ENCODE assay signal across 8 cellular contexts in the genomic region with DNA sequence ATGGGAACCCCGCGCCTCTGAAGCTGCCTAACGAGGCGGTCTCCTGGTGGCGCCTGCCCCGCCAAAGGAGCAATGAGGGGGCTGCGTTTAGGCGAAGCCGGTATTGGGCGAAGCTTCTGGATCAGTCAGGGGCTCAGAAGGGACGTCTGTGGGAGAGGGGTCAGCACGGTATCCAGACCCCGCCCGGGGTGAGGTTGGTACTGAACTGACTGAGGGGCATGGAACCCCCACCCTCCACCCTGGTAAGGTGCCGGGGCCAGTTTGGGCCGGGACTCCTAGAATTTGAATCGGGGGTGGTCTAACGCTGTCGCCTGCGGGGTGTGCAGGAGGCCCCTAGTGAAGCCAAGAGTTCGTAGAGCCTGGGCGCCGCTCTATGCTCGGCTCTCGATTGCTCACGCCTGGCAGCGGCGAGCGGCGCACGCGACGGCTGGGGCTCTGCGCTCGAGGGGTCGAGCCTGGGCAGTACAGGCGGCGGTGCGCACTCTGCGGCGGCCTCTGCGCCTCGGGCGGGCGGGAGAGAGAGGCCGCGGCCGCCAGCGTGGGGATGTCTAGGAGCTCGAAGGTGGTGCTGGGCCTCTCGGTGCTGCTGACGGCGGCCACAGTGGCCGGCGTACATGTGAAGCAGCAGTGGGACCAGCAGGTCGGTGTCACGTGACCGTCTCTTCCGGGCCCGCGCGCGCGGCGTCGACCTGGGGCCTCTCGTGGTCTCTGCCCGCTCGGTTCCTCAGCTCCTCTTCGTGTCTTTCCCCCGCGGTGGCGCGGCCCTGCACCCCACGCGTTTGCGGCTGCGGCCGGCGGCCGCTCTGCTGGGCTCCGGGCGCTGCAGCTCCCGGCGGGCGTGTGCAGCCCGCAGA. TPM values are rescaled to one million over a fixed set of nuclear protein-coding genes. Genes with fewer than 3 reads are reported as not detected.
A peak's percentile ranks its signal among the peaks of the same experiment; 100 is the strongest.
DNase-seq lines count a peak whose midpoint lies in the region; ATAC-seq and TF ChIP-seq lines count a peak whose summit lies in the region.

A gene with protein sequence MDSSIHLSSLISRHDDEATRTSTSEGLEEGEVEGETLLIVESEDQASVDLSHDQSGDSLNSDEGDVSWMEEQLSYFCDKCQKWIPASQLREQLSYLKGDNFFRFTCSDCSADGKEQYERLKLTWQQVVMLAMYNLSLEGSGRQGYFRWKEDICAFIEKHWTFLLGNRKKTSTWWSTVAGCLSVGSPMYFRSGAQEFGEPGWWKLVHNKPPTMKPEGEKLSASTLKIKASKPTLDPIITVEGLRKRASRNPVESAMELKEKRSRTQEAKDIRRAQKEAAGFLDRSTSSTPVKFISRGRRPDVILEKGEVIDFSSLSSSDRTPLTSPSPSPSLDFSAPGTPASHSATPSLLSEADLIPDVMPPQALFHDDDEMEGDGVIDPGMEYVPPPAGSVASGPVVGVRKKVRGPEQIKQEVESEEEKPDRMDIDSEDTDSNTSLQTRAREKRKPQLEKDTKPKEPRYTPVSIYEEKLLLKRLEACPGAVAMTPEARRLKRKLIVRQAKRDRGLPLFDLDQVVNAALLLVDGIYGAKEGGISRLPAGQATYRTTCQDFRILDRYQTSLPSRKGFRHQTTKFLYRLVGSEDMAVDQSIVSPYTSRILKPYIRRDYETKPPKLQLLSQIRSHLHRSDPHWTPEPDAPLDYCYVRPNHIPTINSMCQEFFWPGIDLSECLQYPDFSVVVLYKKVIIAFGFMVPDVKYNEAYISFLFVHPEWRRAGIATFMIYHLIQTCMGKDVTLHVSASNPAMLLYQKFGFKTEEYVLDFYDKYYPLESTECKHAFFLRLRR (plus strand): TSS at position 452 of the 854 bp plus-strand sequence. CDS start 4,798 bp downstream, outside the sequence.
A gene with protein sequence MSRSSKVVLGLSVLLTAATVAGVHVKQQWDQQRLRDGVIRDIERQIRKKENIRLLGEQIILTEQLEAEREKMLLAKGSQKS (plus strand): TSS at position 452 of the 854 bp plus-strand sequence. CDS start 93 bp downstream, at position 545.

- intact Hi-C loops in OCI-LY7 (cut with micrococcal nuclease; ENCODE audit: unreplicated experiment), result loop anchor here (5.0 to 10.0 kb wide), 2 partner anchors 150 to 633 kb away; a partner anchor contains a TSS

- no peaks in the 10 kb centered on the region for H3K9me2 ChIP-seq in OCI-LY7 (ENCODE audit: insufficient read depth, low read length)

- no peaks in the 10 kb centered on the region for H4K20me1 ChIP-seq in OCI-LY7 (ENCODE audit: insufficient read depth, low read length)

- ATAC-seq in GM21447 (IDR thresholded peaks at IDR 0.05; ENCODE audit: unreplicated experiment), result peak; percentile 82

- BruUV-seq in OCI-LY7 (replicated peaks; lab: Mats Ljungman, UMichigan), result no TSS peak

- POLR2A ChIA-PET in OCI-LY7 (lab: Charles Lee), result interaction anchor here (0.7 to 1.9 kb wide), 5 partner anchors 8 to 151 kb away, joined by 3 to 12 read pairs (median 3); a partner anchor contains a TSS

- TF ChIP-seq CTCF in OCI-LY7 (conservative IDR thresholded peaks at IDR 0.05; ENCODE audit: low read length) (no peak), epithelial cell of proximal tubule (conservative IDR thresholded peaks at IDR 0.05; ENCODE audit: low read depth, low read length) (no peak)

- H3K9me3 ChIP-seq in HUES6 (ENCODE audit: control insufficient read depth, insufficient read depth, low read depth, low read length) (no peaks in the 10 kb centered on the region), OCI-LY7 (ENCODE audit: low read length) (no peaks in the 10 kb centered on the region)

- H3K4me3 ChIP-seq in HUES6 (ENCODE audit: low read depth, low read length) (peak within 1 kb of the TSS; percentile 97), OCI-LY7 (ENCODE audit: low read depth, low read length, poor library complexity, severe bottlenecking) (peak within 1 kb of the TSS; percentile 99), epithelial cell of proximal tubule (ENCODE audit: low read depth, low read length) (peak within 1 kb of the TSS; percentile 71)

- CTCF ChIA-PET in OCI-LY7 (lab: Charles Lee; ENCODE audit: unreplicated experiment), result interaction anchor here (0.5 kb wide), 1 partner anchor 559 kb away, joined by 3 read pairs; no protein-coding TSS in a partner anchor

- peak within 1 kb of the TSS; percentile 98 for H2AFZ ChIP-seq in OCI-LY7 (ENCODE audit: low read length)

- H3K27me3 ChIP-seq in HUES6 (ENCODE audit: control insufficient read depth, insufficient read depth, low read length), result no peaks in the 10 kb centered on the region

- H3K4me1 ChIP-seq in HUES6 (ENCODE audit: control insufficient read depth, insufficient read depth, low read length) (no peaks in the 10 kb centered on the region; the same call in 1 of the 2 replicates), OCI-LY7 (ENCODE audit: insufficient read depth, low read length, poor library complexity, severe bottlenecking) (peaks cover 19% of the 10 kb centered on the region)

- peak within 1 kb of the TSS; percentile 100 for H3K4me2 ChIP-seq in OCI-LY7 (ENCODE audit: low read length)

- peak within 1 kb of the TSS; percentile 96 for H3K9ac ChIP-seq in HUES6 (ENCODE audit: low read length)

- peaks cover 8% of the 10 kb centered on the region for H3K36me3 ChIP-seq in HUES6 (ENCODE audit: control insufficient read depth, insufficient read depth, low read length)
- H3K36me3 ChIP-seq in OCI-LY7 (ENCODE audit: insufficient read depth, low read length), result peaks cover 15% of the 10 kb centered on the region

- H3K27ac ChIP-seq in HUES6 (ENCODE audit: low read depth, low read length) (peak within 1 kb of the TSS; percentile 90), OCI-LY7 (ENCODE audit: low read depth, low read length, poor library complexity, severe bottlenecking) (peak within 1 kb of the TSS; percentile 57)

- peaks cover 32% of the 10 kb centered on the region for H3K79me2 ChIP-seq in OCI-LY7 (ENCODE audit: insufficient read depth, low read depth, low read length)

- peak; percentile 81 for DNase-seq in DMS 273 treated with DMSO at 0.1 percent for 48 hours (lab: John Stamatoyannopoulos, UW)
- peak; percentile 95 for DNase-seq in OCI-LY7 (ENCODE audit: low spot score)
- peak; percentile 88 for DNase-seq in activated T-cell treated with anti-CD3 and anti-CD28 coated beads for 4 hours
- no peak for DNase-seq in epithelial cell of proximal tubule (ENCODE audit: low read depth)
- DNase-seq in mucosa of gallbladder (ENCODE audit: low spot score), result peak; percentile 93
- DNase-seq in stimulated activated CD8-positive, alpha-beta memory T cell treated with anti-CD3 and anti-CD28 coated beads, Interleukin-4, amount 100 ng/mL, for 24 hours (ENCODE audit: low read depth), result peak; percentile 86

RNA-seq across cellular contexts. Expression of the first gene that starts in this region (rescaled TPM):
- total RNA-seq in OCI-LY7 (2014; rRNA removed; shearing (Covaris generic)), result 13.1 and 14.9 TPM in 2 replicates
- 18.8 and 19.6 TPM in 2 replicates for total RNA-seq in OCI-LY7 (2022)
- total RNA-seq in epithelial cell of proximal tubule, result 6.4 and 10.6 TPM in 2 replicates
- total RNA-seq in mucosa of gallbladder, result 16.6 TPM

RNA-seq across cellular contexts. Expression of the second gene that starts in this region (rescaled TPM):
- total RNA-seq in OCI-LY7 (2014; rRNA removed; shearing (Covaris generic)), result 13.1 and 15.7 TPM in 2 replicates
- total RNA-seq in OCI-LY7 (2022), result 19.4 and 20.9 TPM in 2 replicates
- total RNA-seq in epithelial cell of proximal tubule, result 17.4 and 24.1 TPM in 2 replicates
- total RNA-seq in mucosa of gallbladder, result 21.8 TPM
